24 cellular contexts compared by ENCODE assay signal in genomic region chr9:92504881-92505280, GRCh38. TPM values are rescaled to one million over a fixed set of nuclear protein-coding genes. Genes with fewer than 3 reads are reported as not detected.
DNase-seq lines count a peak whose midpoint lies in the region; ATAC-seq and TF ChIP-seq lines count a peak whose summit lies in the region.
"Had no signal": no experiment of that assay in that cellular context is flagged by ENCODE, and none has a peak within 500 bp of the region (broad histone marks: within the 10 kb centered on the region; RNA-seq: fewer than 3 reads in every experiment).

No MANE protein-coding gene starts in this region.

- H3K9me3 Mint-ChIP-seq in effector memory CD8-positive, alpha-beta T cell, result no peaks in the 10 kb centered on the region
- H3K9me3 Mint-ChIP-seq: activated CD8-positive, alpha-beta T cell treated with anti-CD3 and anti-CD28 coated beads for 36 hours; activated T-helper 1 cell treated with anti-CD3 and anti-CD28 coated beads, Interleukin-12 subunit alpha, Interleukin-12 subunit beta, Interleukin-2, Interleukin-4 antibody, amounts not matched to agents 30 ng/mL and 10 ng/mL and 1 ng/mL, durations not matched to agents 14 hours and 24 hours and 36 hours; dendritic cell treated with granulocyte-macrophage colony-stimulating factor and Interleukin-4, amounts not matched to agents 40 ng/mL and 50 ng/mL, for 4 days; naive thymus-derived CD8-positive, alpha-beta T cell; type B pancreatic cell had no signal

- no peak overlapping the region for H3K4me3 Mint-ChIP-seq in effector memory CD8-positive, alpha-beta T cell
- H3K4me3 Mint-ChIP-seq: activated CD8-positive, alpha-beta T cell treated with anti-CD3 and anti-CD28 coated beads for 36 hours; activated T-helper 1 cell treated with anti-CD3 and anti-CD28 coated beads, Interleukin-12 subunit alpha, Interleukin-12 subunit beta, Interleukin-2, Interleukin-4 antibody, amounts not matched to agents 30 ng/mL and 10 ng/mL and 1 ng/mL, durations not matched to agents 14 hours and 24 hours and 36 hours; dendritic cell treated with granulocyte-macrophage colony-stimulating factor and Interleukin-4, amounts not matched to agents 40 ng/mL and 50 ng/mL, for 4 days; naive thymus-derived CD8-positive, alpha-beta T cell; type B pancreatic cell had no signal

- TF ChIP-seq CTCF in coronary artery (IDR thresholded peaks at IDR 0.05), result no peak
- TF ChIP-seq CTCF in osteoblast (IDR thresholded peaks at IDR 0.05; ENCODE audit: extremely low read depth, low read depth, low read length), result no peak

- H3K4me1 Mint-ChIP-seq in effector memory CD8-positive, alpha-beta T cell (ENCODE audit: low read depth in 2 of 2), result no peaks in the 10 kb centered on the region

- H3K79me2 ChIP-seq in osteoblast (ENCODE audit: insufficient read depth, low read length), result no peaks in the 10 kb centered on the region

- intact Hi-C loops in right cardiac atrium (cut with DNase I) (no loop called here), left cardiac atrium (cut with DNase I) (no loop called here), aorta (cut with DNase I) (loop anchor here in 1 of 2 donors (10.0 kb wide), 1 partner anchor 130 kb away; no protein-coding TSS in a partner anchor)

- H3K4me2 ChIP-seq in osteoblast (ENCODE audit: insufficient read depth, low read length), result peak overlapping the region; percentile 20

- H3K36me3 Mint-ChIP-seq in effector memory CD8-positive, alpha-beta T cell (ENCODE audit: insufficient read depth), result no peaks in the 10 kb centered on the region
- H3K36me3 Mint-ChIP-seq: naive thymus-derived CD8-positive, alpha-beta T cell; type B pancreatic cell had no signal

- H3K36me3 ChIP-seq in osteoblast (ENCODE audit: insufficient read depth, low read length) (no peaks in the 10 kb centered on the region), aorta (ENCODE audit: control insufficient read depth in 1 of 2, insufficient read depth in 2 of 2, low read length in 1 of 2) (no peaks in the 10 kb centered on the region)
- H3K36me3 ChIP-seq: left lung, Peyer's patch had no signal

- H4K20me1 ChIP-seq in osteoblast (ENCODE audit: insufficient read depth, low read length), result no peaks in the 10 kb centered on the region

- peak overlapping the region; percentile 71 for H2AFZ ChIP-seq in osteoblast (ENCODE audit: low read length)

- H3K4me1 ChIP-seq in right cardiac atrium (ENCODE audit: control insufficient read depth, insufficient read depth, low read length) (peaks cover 9% of the 10 kb centered on the region), osteoblast (ENCODE audit: insufficient read depth, low read length) (peaks cover 33% of the 10 kb centered on the region), aorta (ENCODE audit: control insufficient read depth in 1 of 2, insufficient read depth in 2 of 2, low read length in 2 of 2) (peaks cover 4 to 6% of the 10 kb centered on the region in 2 donors)

- H3K27me3 ChIP-seq in right cardiac atrium (ENCODE audit: control insufficient read depth, insufficient read depth) (no peaks in the 10 kb centered on the region), osteoblast (ENCODE audit: insufficient read depth, low read length) (no peaks in the 10 kb centered on the region), aorta (ENCODE audit: control insufficient read depth in 1 of 2, insufficient read depth in 2 of 2, low read length in 1 of 2) (no peaks in the 10 kb centered on the region)
- H3K27me3 ChIP-seq: left lung, Peyer's patch had no signal

- H3K4me3 ChIP-seq in right cardiac atrium (ENCODE audit: low read length) (no peak overlapping the region), coronary artery (no peak overlapping the region), osteoblast (ENCODE audit: insufficient read depth, low read length) (no peak overlapping the region), aorta (ENCODE audit: low read length in 2 of 2) (no peak overlapping the region)
- H3K4me3 ChIP-seq: GM12878, left lung, Peyer's patch had no signal

- WGBS in right cardiac atrium, result 98% methylated on average over 2 of the region's 2 CpGs
- 85 to 87% methylated on average over 2 of the region's 2 CpGs for WGBS in aorta, 2 donors

- H3K27ac Mint-ChIP-seq in effector memory CD8-positive, alpha-beta T cell, result no peak overlapping the region
- H3K27ac Mint-ChIP-seq: activated CD8-positive, alpha-beta T cell treated with anti-CD3 and anti-CD28 coated beads for 36 hours; activated T-helper 1 cell treated with anti-CD3 and anti-CD28 coated beads, Interleukin-12 subunit alpha, Interleukin-12 subunit beta, Interleukin-2, Interleukin-4 antibody, amounts not matched to agents 30 ng/mL and 10 ng/mL and 1 ng/mL, durations not matched to agents 14 hours and 24 hours and 36 hours; dendritic cell treated with granulocyte-macrophage colony-stimulating factor and Interleukin-4, amounts not matched to agents 40 ng/mL and 50 ng/mL, for 4 days; naive thymus-derived CD8-positive, alpha-beta T cell; type B pancreatic cell had no signal

- ATAC-seq in right cardiac atrium, result no peak
- ATAC-seq in left cardiac atrium, result no peak
- ATAC-seq in aorta (ENCODE audit: low FRiP score), result no peak
- ATAC-seq in HG03139 (IDR thresholded peaks at IDR 0.05; ENCODE audit: unreplicated experiment), result no peak
- no peak for ATAC-seq in effector memory CD8-positive, alpha-beta T cell (replicated peaks)
- ATAC-seq: activated CD8-positive, alpha-beta T cell treated with anti-CD3 and anti-CD28 coated beads for 36 hours; GM12878; HCT116; left lung; naive thymus-derived CD8-positive, alpha-beta T cell had no signal

- DNase-seq in right cardiac atrium (no peak), left cardiac atrium (no peak), coronary artery (ENCODE audit: low spot score) (no peak), osteoblast (ENCODE audit: insufficient read length, low spot score, missing footprints) (peak; percentile 29), aorta (no peak), NCI-H526 (lab: John Stamatoyannopoulos, UW) (no peak)
- DNase-seq in effector memory CD8-positive, alpha-beta T cell, result no peak
- DNase-seq: activated CD8-positive, alpha-beta T cell treated with anti-CD3 and anti-CD28 coated beads for 36 hours; left lung; MV-4-11; naive thymus-derived CD8-positive, alpha-beta T cell; NCI-H2029 treated with DMSO at 0.1 percent for 48 hours; NCI-H69; Peyer's patch; stimulated activated CD4-positive, alpha-beta T cell treated with anti-CD3 and anti-CD28 coated beads, Interleukin-2, amount 100 ng/mL, for 48 hours had no signal

- H3K9me3 ChIP-seq in right cardiac atrium (ENCODE audit: control insufficient read depth, low read length) (no peaks in the 10 kb centered on the region), osteoblast (ENCODE audit: low read depth, low read length) (no peaks in the 10 kb centered on the region), aorta (ENCODE audit: control insufficient read depth, low read length) (no peaks in the 10 kb centered on the region)
- H3K9me3 ChIP-seq: left lung, Peyer's patch had no signal

- peak overlapping the region; percentile 48 for H3K27ac ChIP-seq in right cardiac atrium (ENCODE audit: low read length)
- peak overlapping the region; percentile 85 to 89 for H3K27ac ChIP-seq in coronary artery
- peak overlapping the region; percentile 84 for H3K27ac ChIP-seq in osteoblast (ENCODE audit: low read depth, low read length)
- peak overlapping the region; percentile 89 for H3K27ac ChIP-seq in aorta (ENCODE audit: low read depth in 1 of 2, low read length in 2 of 2)
- H3K27ac ChIP-seq: left lung had no signal

- H3K27me3 Mint-ChIP-seq in effector memory CD8-positive, alpha-beta T cell, result no peaks in the 10 kb centered on the region
- H3K27me3 Mint-ChIP-seq: activated CD8-positive, alpha-beta T cell treated with anti-CD3 and anti-CD28 coated beads for 36 hours; dendritic cell treated with granulocyte-macrophage colony-stimulating factor and Interleukin-4, amounts not matched to agents 40 ng/mL and 50 ng/mL, for 4 days; naive thymus-derived CD8-positive, alpha-beta T cell; type B pancreatic cell had no signal

RNA-seq across cellular contexts. Expression of gene ASPN, which starts 22.6 kb away (rescaled TPM):
- total RNA-seq in right cardiac atrium (10 to 100 TPM in 2 of 4 donors, 1 to 10 TPM in 2; 7.9 to 18.8 (median 11.4) TPM), left cardiac atrium (1 to 10 TPM; 7.9 to 8.8 TPM), osteoblast (1.1 and 1.2 TPM in 2 replicates), aorta (100 to 1,000 TPM in 1 of 2 donors, 10 to 100 TPM in 1; 79.8 to 113 TPM)
- polyA plus RNA-seq in right cardiac atrium (7.0 TPM), aorta (100 to 1,000 TPM in 1 of 2 donors, 10 to 100 TPM in 1; 82.1 to 227 TPM)
- total RNA-seq: A172; activated CD8-positive, alpha-beta T cell treated with anti-CD3 and anti-CD28 coated beads for 36 hours; activated T-helper 1 cell treated with anti-CD3 and anti-CD28 coated beads, Interleukin-12 subunit alpha, Interleukin-12 subunit beta, Interleukin-2, Interleukin-4 antibody, amounts not matched to agents 30 ng/mL and 10 ng/mL and 1 ng/mL, durations not matched to agents 14 hours and 24 hours and 36 hours; G401; GM12878; naive thymus-derived CD8-positive, alpha-beta T cell; renal cortical epithelial cell had no signal
- polyA plus RNA-seq: naive thymus-derived CD8-positive, alpha-beta T cell had no signal

RNA-seq across cellular contexts. Expression of gene ECM2, which starts 30.9 kb away (rescaled TPM):
- total RNA-seq in right cardiac atrium (10 to 100 TPM; 11.1 to 17.6 (median 13.5) TPM), left cardiac atrium (10 to 100 TPM; 14.4 to 17.6 TPM), osteoblast (55.4 and 62.2 TPM in 2 replicates), aorta (10 to 100 TPM; 54.6 to 65.6 TPM)
- polyA plus RNA-seq in right cardiac atrium (10.8 TPM), aorta (100 to 1,000 TPM in 1 of 2 donors, 10 to 100 TPM in 1; 47.8 to 102 TPM)
- total RNA-seq: A172; activated CD8-positive, alpha-beta T cell treated with anti-CD3 and anti-CD28 coated beads for 36 hours; activated T-helper 1 cell treated with anti-CD3 and anti-CD28 coated beads, Interleukin-12 subunit alpha, Interleukin-12 subunit beta, Interleukin-2, Interleukin-4 antibody, amounts not matched to agents 30 ng/mL and 10 ng/mL and 1 ng/mL, durations not matched to agents 14 hours and 24 hours and 36 hours; G401; naive thymus-derived CD8-positive, alpha-beta T cell had no signal
- polyA plus RNA-seq: naive thymus-derived CD8-positive, alpha-beta T cell had no signal

Comparison
In these comparisons a context has a peak if more than half of its experiments do, and no peak if none do; other contexts are left out.
1. RNA of gene ASPN, which starts 22.6 kb away (total RNA-seq): 79.8 to 113 TPM in aorta; 7.9 to 18.8 TPM in right cardiac atrium, 7.9 to 8.8 TPM in left cardiac atrium and 1.1 to 1.2 TPM in osteoblast; every median in the first group is over 4 times any median in the second.
2. Peak in every context shown above with its lines, with median percentiles within 50 percentile points of each other: H3K27ac ChIP-seq.